In the genomic region with DNA sequence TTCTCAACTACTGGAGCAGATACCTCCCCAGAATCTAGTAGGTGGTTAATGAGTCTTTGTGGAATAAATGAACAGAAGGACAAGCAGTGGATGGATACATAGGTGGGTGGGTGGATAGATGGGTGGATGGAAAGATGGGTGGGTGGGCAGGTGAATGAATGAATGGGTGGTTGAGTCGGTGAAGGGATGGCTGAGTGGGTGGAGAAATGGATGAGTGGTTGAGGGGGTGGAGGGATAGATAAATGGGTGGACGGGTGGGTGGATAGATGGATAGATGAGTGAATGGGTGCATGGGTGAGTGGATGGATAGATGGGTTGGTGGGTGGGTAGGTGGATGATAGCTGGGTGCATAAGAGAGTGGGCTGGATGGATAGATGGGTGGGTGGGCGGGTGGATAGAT, we compare ENCODE assay signal across 3 cellular contexts.
DNase-seq lines count a peak whose midpoint lies in the region; FAIRE-seq and TF ChIP-seq lines count a peak whose summit lies in the region.
"Not testable (repeated sequence)": the region's sequence is repeated elsewhere in the genome, so short reads cannot be mapped to it uniquely, and the experiment has no call there.

No MANE protein-coding gene starts in this region.

- not testable (repeated sequence) for H3K27ac ChIP-seq in HEK293 (ENCODE audit: extremely low read depth, low read depth, low read length)
- H3K27ac ChIP-seq in Karpas-422 (ENCODE audit: low read length): peak overlapping the region; percentile 100

- not testable (repeated sequence) for DNase-seq in Karpas-422; urothelium cell line (ENCODE audit: low spot score)

- H3K9me3 ChIP-seq in HEK293 (ENCODE audit: control insufficient read depth, insufficient read depth, low read depth, low read length); Karpas-422 (ENCODE audit: low read length): not testable (repeated sequence)

- H3K79me2 ChIP-seq in Karpas-422 (ENCODE audit: low read length): peaks cover 38% of the 10 kb centered on the region

- not testable (repeated sequence) for H3K27me3 ChIP-seq in Karpas-422 (ENCODE audit: low read length)

- not testable (repeated sequence) for H3K9ac ChIP-seq in Karpas-422 (ENCODE audit: low read length)

- not testable (repeated sequence) for H3K4me3 ChIP-seq in HEK293 (ENCODE audit: low read depth, low read length); Karpas-422 (ENCODE audit: low read length)

- POLR2A ChIA-PET in HEK293 (lab: Yijun Ruan, JAX): not testable (repeated sequence)

- peak; percentile 52 for FAIRE-seq in urothelium cell line (lab: Jason Lieb, UNC)

- CTCF ChIA-PET in HEK293 (lab: Yijun Ruan, JAX): not testable (repeated sequence)

- not testable (repeated sequence) for H3K36me3 ChIP-seq in HEK293 (ENCODE audit: control insufficient read depth in 2 of 2, insufficient read depth in 1 of 2, low read length in 2 of 2); Karpas-422 (ENCODE audit: insufficient read depth, low read length)

- not testable (repeated sequence) for H4K20me1 ChIP-seq in Karpas-422 (ENCODE audit: insufficient read depth, low read depth, low read length)

- H3K4me2 ChIP-seq in Karpas-422 (ENCODE audit: low read depth, low read length, poor library complexity, severe bottlenecking): not testable (repeated sequence)

- H2AFZ ChIP-seq in Karpas-422 (ENCODE audit: low read length): not testable (repeated sequence)

- H3K9me2 ChIP-seq in Karpas-422 (replicated peaks; ENCODE audit: insufficient read depth, low read length): not testable (repeated sequence)

- H3K4me1 ChIP-seq in HEK293 (ENCODE audit: control insufficient read depth, insufficient read depth, low read length): not testable (repeated sequence)
- H3K4me1 ChIP-seq in Karpas-422 (ENCODE audit: low read length): peaks cover 93% of the 10 kb centered on the region

- not testable (repeated sequence) for TF ChIP-seq CTCF in HEK293 (tag by site-specific recombination; IDR thresholded peaks at IDR 0.05)

TF ChIP-seq in HEK293, 187 proteins besides CTCF, POLR2A, EP300 and RAD21:
- TF ChIP-seq EGR2 (tag by site-specific recombination; IDR thresholded peaks at IDR 0.05; ENCODE audit: low read depth) (peak; percentile 99), ZFHX2 (tag by site-specific recombination; conservative IDR thresholded peaks at IDR 0.05) (peak; percentile 95)
